10 cellular contexts compared by ENCODE assay signal in the genomic region with DNA sequence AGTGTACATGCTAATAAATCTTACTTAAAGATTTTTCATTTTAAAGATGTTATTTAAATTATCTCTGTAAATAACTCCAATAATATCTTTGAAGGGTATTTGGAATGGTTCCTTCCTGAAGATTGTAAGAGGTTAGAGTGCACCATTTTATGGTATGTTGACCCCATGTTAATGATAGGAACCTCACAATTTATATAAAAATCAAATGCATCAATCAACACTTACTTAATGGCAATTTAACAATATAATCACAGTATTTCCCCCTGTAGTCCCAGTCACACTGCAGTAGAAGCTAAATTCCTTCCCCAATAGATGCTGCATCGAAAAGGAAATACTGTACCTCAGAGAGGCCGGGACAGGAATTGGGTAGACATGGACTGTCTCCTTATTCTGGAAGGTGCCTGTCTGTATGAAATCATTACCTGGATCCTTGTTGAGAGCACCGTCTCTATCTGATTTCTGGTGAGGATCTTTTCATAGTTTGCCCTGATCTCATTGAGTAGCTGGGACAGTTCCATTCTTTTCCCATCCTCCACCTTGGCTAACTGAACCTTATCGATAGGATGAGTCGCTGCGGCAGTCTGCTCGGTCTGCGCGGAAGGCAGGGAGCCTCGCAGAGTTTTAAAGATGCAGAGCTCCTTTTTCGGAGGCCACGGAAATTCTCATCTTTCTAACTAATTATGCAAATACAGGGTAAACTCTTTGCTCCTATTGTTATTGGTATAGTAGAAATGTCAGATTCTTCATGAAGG. TPM values are rescaled to one million over a fixed set of nuclear protein-coding genes. Genes with fewer than 3 reads are reported as not detected.
DNase-seq lines count a peak whose midpoint lies in the region; ATAC-seq and TF ChIP-seq lines count a peak whose summit lies in the region.
"Had no signal": no experiment of that assay in that cellular context is flagged by ENCODE, and none has a peak within 500 bp of the region (broad histone marks: within the 10 kb centered on the region; RNA-seq: fewer than 3 reads in every experiment).

A gene (minus strand): TSS at position 596 of the 752 bp plus-strand sequence. CDS start 78 bp downstream, at position 518.

- H3K9me3 Mint-ChIP-seq in neural progenitor cell = no peaks in the 10 kb centered on the region

- TF ChIP-seq CTCF in epithelial cell of proximal tubule (conservative IDR thresholded peaks at IDR 0.05; ENCODE audit: low read depth, low read length) = no peak
- TF ChIP-seq CTCF in neural progenitor cell (IDR thresholded peaks at IDR 0.05) = no peak

- no peaks in the 10 kb centered on the region for H3F3A ChIP-seq in neural progenitor cell (ENCODE audit: low read depth)

- H2AFZ ChIP-seq in neural progenitor cell (replicated peaks) = peak within 1 kb of the TSS; percentile 99

- H3K9me3 ChIP-seq in MG63 (no peaks in the 10 kb centered on the region), neural progenitor cell (ENCODE audit: low read depth) (no peaks in the 10 kb centered on the region)

- H3K27me3 Mint-ChIP-seq in neural progenitor cell (ENCODE audit: insufficient read depth, low read depth) = no peaks in the 10 kb centered on the region

- peaks cover 13% of the 10 kb centered on the region for H3K4me1 Mint-ChIP-seq in neural progenitor cell

- no peak within 1 kb of the TSS for H3K9ac ChIP-seq in neural progenitor cell

- H3K4me2 ChIP-seq in neural progenitor cell = peak within 1 kb of the TSS; percentile 81

- H3K79me2 ChIP-seq in neural progenitor cell (ENCODE audit: low read depth) = no peaks in the 10 kb centered on the region

- H3K36me3 ChIP-seq in MG63 = no peaks in the 10 kb centered on the region
- no peaks in the 10 kb centered on the region for H3K36me3 ChIP-seq in neural progenitor cell

- no peaks in the 10 kb centered on the region for H3K36me3 Mint-ChIP-seq in neural progenitor cell

- H3K27me3 ChIP-seq in MG63 (no peaks in the 10 kb centered on the region; the same call in 1 of the 2 replicates), neural progenitor cell (peaks cover 7% of the 10 kb centered on the region)

- peaks cover 8% of the 10 kb centered on the region for H3K4me1 ChIP-seq in neural progenitor cell

- DNase-seq in Ammon's horn (ENCODE audit: low spot score) = peak; percentile 29
- no peak for DNase-seq in MG63
- DNase-seq in epithelial cell of proximal tubule (ENCODE audit: low read depth) = no peak
- peak; percentile 38 for DNase-seq in neural progenitor cell (ENCODE audit: low spot score)
- DNase-seq in HUDEP-2 (lab: John Stamatoyannopoulos, UW; ENCODE audit: unreplicated experiment in 76 of 76) = no peak
- DNase-seq in HCEC 1CT = no peak
- DNase-seq: DMS153 had no signal

- H3K4me3 ChIP-seq in MG63 = peak within 1 kb of the TSS; percentile 16
- peak within 1 kb of the TSS; percentile 66 for H3K4me3 ChIP-seq in epithelial cell of proximal tubule (ENCODE audit: low read depth, low read length)
- peak within 1 kb of the TSS; percentile 36 for H3K4me3 ChIP-seq in neural progenitor cell

- no peak within 1 kb of the TSS for H3K27ac ChIP-seq in neural progenitor cell

- H4K20me1 ChIP-seq in neural progenitor cell (ENCODE audit: low read depth) = no peaks in the 10 kb centered on the region

- no peak within 1 kb of the TSS for H3K27ac Mint-ChIP-seq in neural progenitor cell

- ATAC-seq in HG03342 (IDR thresholded peaks at IDR 0.05; ENCODE audit: unreplicated experiment) (no peak), GM18498 (IDR thresholded peaks at IDR 0.05; ENCODE audit: unreplicated experiment) (no peak)

- H3K4me3 Mint-ChIP-seq in neural progenitor cell = peak within 1 kb of the TSS; percentile 77

RNA-seq across cellular contexts. Expression of the gene that starts here (rescaled TPM):
- 0.53 TPM in 1 of 2 replicates, not detected in the other for total RNA-seq in MG63 (2014; rRNA removed; shearing (Covaris generic); ENCODE audit: low replicate concordance)
- total RNA-seq in epithelial cell of proximal tubule = not detected in 2 replicates
- total RNA-seq in neural progenitor cell (ENCODE audit: low replicate concordance) = 0.39 and 2.8 TPM in 2 replicates
- total RNA-seq: fibroblast of villous mesenchyme had no signal

Comparison
In these comparisons a context has a peak if more than half of its experiments do, and no peak if none do; other contexts are left out.
1. DNase-seq: peak in Ammon's horn (single experiment) and neural progenitor cell (single experiment); none in MG63 (single experiment), epithelial cell of proximal tubule (single experiment), HUDEP-2 (0 of 76) and HCEC 1CT (single experiment).
2. H3K4me3 ChIP-seq: peak in every context shown above with its lines; median percentile 66 in epithelial cell of proximal tubule; 36 in neural progenitor cell; 16 in MG63.